In genomic region chr2:10790228-10790973, GRCh38 we compare ENCODE assay signal across 9 cellular contexts. TPM values are rescaled to one million over a fixed set of nuclear protein-coding genes. Genes with fewer than 3 reads are reported as not detected.
DNase-seq lines count a peak whose midpoint lies in the region; ATAC-seq and TF ChIP-seq lines count a peak whose summit lies in the region.
"Had no signal": no experiment of that assay in that cellular context is flagged by ENCODE, and none has a peak within 500 bp of the region (broad histone marks: within the 10 kb centered on the region; RNA-seq: fewer than 3 reads in every experiment).

No MANE protein-coding gene starts in this region.

- ATAC-seq in GM19452 (IDR thresholded peaks at IDR 0.05; ENCODE audit: unreplicated experiment) (peak; percentile 66), HG03159 (IDR thresholded peaks at IDR 0.05; ENCODE audit: unreplicated experiment) (peak; percentile 89), aorta (ENCODE audit: low FRiP score) (no peak)

- H3K9me3 ChIP-seq in aorta (ENCODE audit: control insufficient read depth, low read length), result no peaks in the 10 kb centered on the region

- 91 to 94% methylated on average over 6 of the region's 6 CpGs for WGBS in aorta, 2 donors

- no peak overlapping the region for H3K27ac ChIP-seq in aorta (ENCODE audit: low read depth in 1 of 2, low read length in 2 of 2)
- H3K27ac ChIP-seq: SK-N-MC had no signal

- H3K27me3 ChIP-seq in GM06990 (replicated peaks; ENCODE audit: control insufficient read depth, insufficient read depth, low read length) (no peaks in the 10 kb centered on the region), aorta (ENCODE audit: control insufficient read depth in 1 of 2, insufficient read depth in 2 of 2, low read length in 1 of 2) (no peaks in the 10 kb centered on the region)

- 0 out of 2 replicates have a peak overlapping the region, but pooled peaks have one; percentile 13 for H3K4me3 ChIP-seq in GM06990 (replicated peaks; ENCODE audit: low read depth, low read length)
- no peak overlapping the region for H3K4me3 ChIP-seq in aorta (ENCODE audit: low read length in 2 of 2)
- H3K4me3 ChIP-seq: SK-N-MC had no signal

- peaks cover 25% of the 10 kb centered on the region for H3K36me3 ChIP-seq in GM06990 (ENCODE audit: control insufficient read depth, insufficient read depth, low read length)
- peaks cover 11 to 12% of the 10 kb centered on the region in 2 donors for H3K36me3 ChIP-seq in aorta (ENCODE audit: control insufficient read depth in 1 of 2, insufficient read depth in 2 of 2, low read length in 1 of 2)

- no peak for DNase-seq in GM06990 (ENCODE audit: extremely low read depth, insufficient read length)
- DNase-seq in epidermal melanocyte (ENCODE audit: insufficient read length, low spot score), result peak; percentile 42
- no peak for DNase-seq in ureter (ENCODE audit: low spot score)
- DNase-seq in aorta, result no peak
- DNase-seq in Ammon's horn (ENCODE audit: low spot score), result no peak
- no peak for DNase-seq in stimulated activated CD8-positive, alpha-beta memory T cell treated with anti-CD3 and anti-CD28 coated beads, Interleukin-4, amount 100 ng/mL, for 48 hours

- no peak for TF ChIP-seq CTCF in GM06990 (IDR thresholded peaks at IDR 0.05; ENCODE audit: insufficient read depth, low read length, poor library complexity, severe bottlenecking)

- H3K4me1 ChIP-seq in aorta (ENCODE audit: control insufficient read depth in 1 of 2, insufficient read depth in 2 of 2, low read length in 2 of 2), result no peaks in the 10 kb centered on the region

- intact Hi-C loops in aorta (cut with DNase I), result no loop called here

RNA-seq across cellular contexts. Expression of gene PDIA6, which starts 22.2 kb away (rescaled TPM):
- total RNA-seq in ureter, result 125 TPM
- total RNA-seq in aorta, result 100 to 1,000 TPM; 118 to 128 TPM
- 10 to 100 TPM; 89.4 to 92.2 TPM for polyA plus RNA-seq in aorta
